In the genomic region with DNA sequence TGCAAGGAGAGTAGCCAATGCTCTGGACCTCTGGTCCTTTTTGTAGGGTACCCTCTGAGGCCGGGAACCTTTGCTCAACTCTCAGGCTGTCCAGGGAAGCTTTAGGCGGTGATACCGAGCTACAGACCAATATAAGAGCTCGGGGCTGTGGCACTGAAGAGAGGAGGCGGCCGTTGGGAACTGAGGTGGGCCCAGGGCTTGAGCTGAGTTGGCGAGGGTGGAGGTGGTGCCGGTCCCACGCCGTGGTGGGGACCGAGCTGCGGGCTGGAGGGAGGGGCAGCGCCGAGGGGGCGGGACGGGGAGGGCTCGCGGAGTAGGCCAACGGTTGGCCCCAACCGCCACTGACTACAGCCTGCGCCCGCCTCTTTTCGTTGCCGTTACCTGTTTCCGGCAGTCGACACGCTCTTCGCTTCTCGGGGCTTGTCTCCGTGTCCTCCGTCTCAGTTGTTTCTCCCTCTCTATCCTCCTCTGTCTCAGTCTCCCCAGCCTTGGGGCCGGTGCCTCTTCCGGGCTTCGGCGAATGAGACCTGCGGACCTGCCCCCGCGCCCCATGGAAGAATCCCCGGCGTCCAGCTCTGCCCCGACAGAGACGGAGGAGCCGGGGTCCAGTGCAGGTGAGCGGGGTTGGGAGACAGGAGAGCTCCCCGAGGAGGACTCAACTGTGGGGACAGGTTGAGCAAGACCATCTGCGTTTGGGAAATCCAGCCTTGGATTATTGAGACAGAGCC, we compare ENCODE assay signal across 1 cellular context.
A peak's percentile ranks its signal among the peaks of the same experiment; 100 is the strongest.
TF ChIP-seq lines count a peak whose summit lies in the region.

A gene with protein sequence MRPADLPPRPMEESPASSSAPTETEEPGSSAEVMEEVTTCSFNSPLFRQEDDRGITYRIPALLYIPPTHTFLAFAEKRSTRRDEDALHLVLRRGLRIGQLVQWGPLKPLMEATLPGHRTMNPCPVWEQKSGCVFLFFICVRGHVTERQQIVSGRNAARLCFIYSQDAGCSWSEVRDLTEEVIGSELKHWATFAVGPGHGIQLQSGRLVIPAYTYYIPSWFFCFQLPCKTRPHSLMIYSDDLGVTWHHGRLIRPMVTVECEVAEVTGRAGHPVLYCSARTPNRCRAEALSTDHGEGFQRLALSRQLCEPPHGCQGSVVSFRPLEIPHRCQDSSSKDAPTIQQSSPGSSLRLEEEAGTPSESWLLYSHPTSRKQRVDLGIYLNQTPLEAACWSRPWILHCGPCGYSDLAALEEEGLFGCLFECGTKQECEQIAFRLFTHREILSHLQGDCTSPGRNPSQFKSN (plus strand): TSS at position 393 of the 728 bp plus-strand sequence. CDS start 128 bp downstream, at position 521.

TF ChIP-seq in GM12878, 131 proteins besides CTCF, POLR2A, EP300 and RAD21 (continues in another document):
- TF ChIP-seq, protein P1, sequence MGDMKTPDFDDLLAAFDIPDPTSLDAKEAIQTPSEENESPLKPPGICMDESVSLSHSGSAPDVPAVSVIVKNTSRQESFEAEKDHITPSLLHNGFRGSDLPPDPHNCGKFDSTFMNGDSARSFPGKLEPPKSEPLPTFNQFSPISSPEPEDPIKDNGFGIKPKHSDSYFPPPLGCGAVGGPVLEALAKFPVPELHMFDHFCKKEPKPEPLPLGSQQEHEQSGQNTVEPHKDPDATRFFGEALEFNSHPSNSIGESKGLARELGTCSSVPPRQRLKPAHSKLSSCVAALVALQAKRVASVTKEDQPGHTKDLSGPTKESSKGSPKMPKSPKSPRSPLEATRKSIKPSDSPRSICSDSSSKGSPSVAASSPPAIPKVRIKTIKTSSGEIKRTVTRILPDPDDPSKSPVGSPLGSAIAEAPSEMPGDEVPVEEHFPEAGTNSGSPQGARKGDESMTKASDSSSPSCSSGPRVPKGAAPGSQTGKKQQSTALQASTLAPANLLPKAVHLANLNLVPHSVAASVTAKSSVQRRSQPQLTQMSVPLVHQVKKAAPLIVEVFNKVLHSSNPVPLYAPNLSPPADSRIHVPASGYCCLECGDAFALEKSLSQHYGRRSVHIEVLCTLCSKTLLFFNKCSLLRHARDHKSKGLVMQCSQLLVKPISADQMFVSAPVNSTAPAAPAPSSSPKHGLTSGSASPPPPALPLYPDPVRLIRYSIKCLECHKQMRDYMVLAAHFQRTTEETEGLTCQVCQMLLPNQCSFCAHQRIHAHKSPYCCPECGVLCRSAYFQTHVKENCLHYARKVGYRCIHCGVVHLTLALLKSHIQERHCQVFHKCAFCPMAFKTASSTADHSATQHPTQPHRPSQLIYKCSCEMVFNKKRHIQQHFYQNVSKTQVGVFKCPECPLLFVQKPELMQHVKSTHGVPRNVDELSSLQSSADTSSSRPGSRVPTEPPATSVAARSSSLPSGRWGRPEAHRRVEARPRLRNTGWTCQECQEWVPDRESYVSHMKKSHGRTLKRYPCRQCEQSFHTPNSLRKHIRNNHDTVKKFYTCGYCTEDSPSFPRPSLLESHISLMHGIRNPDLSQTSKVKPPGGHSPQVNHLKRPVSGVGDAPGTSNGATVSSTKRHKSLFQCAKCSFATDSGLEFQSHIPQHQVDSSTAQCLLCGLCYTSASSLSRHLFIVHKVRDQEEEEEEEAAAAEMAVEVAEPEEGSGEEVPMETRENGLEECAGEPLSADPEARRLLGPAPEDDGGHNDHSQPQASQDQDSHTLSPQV (IDR thresholded peaks at IDR 0.05): no peak
- TF ChIP-seq ZZZ3 (IDR thresholded peaks at IDR 0.05; ENCODE audit: control insufficient read depth, insufficient read length, low read depth) (no peak), KDM1A (IDR thresholded peaks at IDR 0.05; ENCODE audit: borderline replicate concordance) (no peak), BMI1 (IDR thresholded peaks at IDR 0.05; ENCODE audit: borderline replicate concordance) (no peak), NFYA (IDR thresholded peaks at IDR 0.05; ENCODE audit: borderline replicate concordance, low read depth, low read length) (no peak), FOXK2 (IDR thresholded peaks at IDR 0.05) (no peak), RCOR1 (conservative IDR thresholded peaks at IDR 0.05; ENCODE audit: low read depth, low read length) (no peak), ASH2L (IDR thresholded peaks at IDR 0.05; ENCODE audit: borderline replicate concordance, low read depth) (no peak), POU2F2 (IDR thresholded peaks at IDR 0.05; ENCODE audit: borderline replicate concordance, low read depth, low read length) (peak; percentile 52; the same call in 1 of the 3 replicates), NR2F1 (conservative IDR thresholded peaks at IDR 0.05) (no peak), NR2C1 (IDR thresholded peaks at IDR 0.05) (no peak), CREB1 (IDR thresholded peaks at IDR 0.05; ENCODE audit: low read depth) (peak; percentile 57), JUND (IDR thresholded peaks at IDR 0.05; ENCODE audit: low read depth, low read length) (no peak), PAX8 (IDR thresholded peaks at IDR 0.05) (no peak), LARP7 (IDR thresholded peaks at IDR 0.05) (peak; percentile 78; the same call in 1 of the 2 replicates), TCF12 (IDR thresholded peaks at IDR 0.05; ENCODE audit: low read depth, low read length) (peak; percentile 19; the same call in 1 of the 2 replicates), SREBF2 (IDR thresholded peaks at IDR 0.05; ENCODE audit: low read length) (no peak), ZNF207 (IDR thresholded peaks at IDR 0.05; ENCODE audit: borderline replicate concordance) (no peak), IKZF2 (IDR thresholded peaks at IDR 0.05) (no peak), NRF1 (conservative IDR thresholded peaks at IDR 0.05; ENCODE audit: low read depth, low read length) (no peak)
- TF ChIP-seq, protein P2, sequence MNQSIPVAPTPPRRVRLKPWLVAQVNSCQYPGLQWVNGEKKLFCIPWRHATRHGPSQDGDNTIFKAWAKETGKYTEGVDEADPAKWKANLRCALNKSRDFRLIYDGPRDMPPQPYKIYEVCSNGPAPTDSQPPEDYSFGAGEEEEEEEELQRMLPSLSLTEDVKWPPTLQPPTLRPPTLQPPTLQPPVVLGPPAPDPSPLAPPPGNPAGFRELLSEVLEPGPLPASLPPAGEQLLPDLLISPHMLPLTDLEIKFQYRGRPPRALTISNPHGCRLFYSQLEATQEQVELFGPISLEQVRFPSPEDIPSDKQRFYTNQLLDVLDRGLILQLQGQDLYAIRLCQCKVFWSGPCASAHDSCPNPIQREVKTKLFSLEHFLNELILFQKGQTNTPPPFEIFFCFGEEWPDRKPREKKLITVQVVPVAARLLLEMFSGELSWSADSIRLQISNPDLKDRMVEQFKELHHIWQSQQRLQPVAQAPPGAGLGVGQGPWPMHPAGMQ (IDR thresholded peaks at IDR 0.05; ENCODE audit: borderline replicate concordance): no peak
- TF ChIP-seq, protein P3, sequence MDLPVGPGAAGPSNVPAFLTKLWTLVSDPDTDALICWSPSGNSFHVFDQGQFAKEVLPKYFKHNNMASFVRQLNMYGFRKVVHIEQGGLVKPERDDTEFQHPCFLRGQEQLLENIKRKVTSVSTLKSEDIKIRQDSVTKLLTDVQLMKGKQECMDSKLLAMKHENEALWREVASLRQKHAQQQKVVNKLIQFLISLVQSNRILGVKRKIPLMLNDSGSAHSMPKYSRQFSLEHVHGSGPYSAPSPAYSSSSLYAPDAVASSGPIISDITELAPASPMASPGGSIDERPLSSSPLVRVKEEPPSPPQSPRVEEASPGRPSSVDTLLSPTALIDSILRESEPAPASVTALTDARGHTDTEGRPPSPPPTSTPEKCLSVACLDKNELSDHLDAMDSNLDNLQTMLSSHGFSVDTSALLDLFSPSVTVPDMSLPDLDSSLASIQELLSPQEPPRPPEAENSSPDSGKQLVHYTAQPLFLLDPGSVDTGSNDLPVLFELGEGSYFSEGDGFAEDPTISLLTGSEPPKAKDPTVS (IDR thresholded peaks at IDR 0.05; ENCODE audit: low read depth, low read length): no peak
- TF ChIP-seq, protein P4, sequence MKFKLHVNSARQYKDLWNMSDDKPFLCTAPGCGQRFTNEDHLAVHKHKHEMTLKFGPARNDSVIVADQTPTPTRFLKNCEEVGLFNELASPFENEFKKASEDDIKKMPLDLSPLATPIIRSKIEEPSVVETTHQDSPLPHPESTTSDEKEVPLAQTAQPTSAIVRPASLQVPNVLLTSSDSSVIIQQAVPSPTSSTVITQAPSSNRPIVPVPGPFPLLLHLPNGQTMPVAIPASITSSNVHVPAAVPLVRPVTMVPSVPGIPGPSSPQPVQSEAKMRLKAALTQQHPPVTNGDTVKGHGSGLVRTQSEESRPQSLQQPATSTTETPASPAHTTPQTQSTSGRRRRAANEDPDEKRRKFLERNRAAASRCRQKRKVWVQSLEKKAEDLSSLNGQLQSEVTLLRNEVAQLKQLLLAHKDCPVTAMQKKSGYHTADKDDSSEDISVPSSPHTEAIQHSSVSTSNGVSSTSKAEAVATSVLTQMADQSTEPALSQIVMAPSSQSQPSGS (IDR thresholded peaks at IDR 0.05; ENCODE audit: low read length): no peak
- TF ChIP-seq, protein P5, sequence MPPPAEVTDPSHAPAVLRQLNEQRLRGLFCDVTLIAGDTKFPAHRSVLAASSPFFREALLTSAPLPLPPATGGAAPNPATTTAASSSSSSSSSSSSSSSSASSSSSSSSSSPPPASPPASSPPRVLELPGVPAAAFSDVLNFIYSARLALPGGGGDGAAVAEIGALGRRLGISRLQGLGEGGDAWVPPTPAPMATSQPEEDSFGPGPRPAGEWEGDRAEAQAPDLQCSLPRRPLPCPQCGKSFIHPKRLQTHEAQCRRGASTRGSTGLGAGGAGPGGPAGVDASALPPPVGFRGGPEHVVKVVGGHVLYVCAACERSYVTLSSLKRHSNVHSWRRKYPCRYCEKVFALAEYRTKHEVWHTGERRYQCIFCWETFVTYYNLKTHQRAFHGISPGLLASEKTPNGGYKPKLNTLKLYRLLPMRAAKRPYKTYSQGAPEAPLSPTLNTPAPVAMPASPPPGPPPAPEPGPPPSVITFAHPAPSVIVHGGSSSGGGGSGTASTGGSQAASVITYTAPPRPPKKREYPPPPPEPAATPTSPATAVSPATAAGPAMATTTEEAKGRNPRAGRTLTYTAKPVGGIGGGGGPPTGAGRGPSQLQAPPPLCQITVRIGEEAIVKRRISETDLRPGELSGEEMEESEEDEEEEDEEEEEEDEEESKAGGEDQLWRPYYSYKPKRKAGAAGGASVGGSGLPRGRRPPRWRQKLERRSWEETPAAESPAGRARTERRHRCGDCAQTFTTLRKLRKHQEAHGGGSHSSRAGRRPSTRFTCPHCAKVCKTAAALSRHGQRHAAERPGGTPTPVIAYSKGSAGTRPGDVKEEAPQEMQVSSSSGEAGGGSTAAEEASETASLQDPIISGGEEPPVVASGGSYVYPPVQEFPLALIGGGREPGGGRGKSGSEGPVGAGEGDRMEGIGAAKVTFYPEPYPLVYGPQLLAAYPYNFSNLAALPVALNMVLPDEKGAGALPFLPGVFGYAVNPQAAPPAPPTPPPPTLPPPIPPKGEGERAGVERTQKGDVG (CRISPR knock-in tag; IDR thresholded peaks at IDR 0.05): no peak
- TF ChIP-seq, protein P6, sequence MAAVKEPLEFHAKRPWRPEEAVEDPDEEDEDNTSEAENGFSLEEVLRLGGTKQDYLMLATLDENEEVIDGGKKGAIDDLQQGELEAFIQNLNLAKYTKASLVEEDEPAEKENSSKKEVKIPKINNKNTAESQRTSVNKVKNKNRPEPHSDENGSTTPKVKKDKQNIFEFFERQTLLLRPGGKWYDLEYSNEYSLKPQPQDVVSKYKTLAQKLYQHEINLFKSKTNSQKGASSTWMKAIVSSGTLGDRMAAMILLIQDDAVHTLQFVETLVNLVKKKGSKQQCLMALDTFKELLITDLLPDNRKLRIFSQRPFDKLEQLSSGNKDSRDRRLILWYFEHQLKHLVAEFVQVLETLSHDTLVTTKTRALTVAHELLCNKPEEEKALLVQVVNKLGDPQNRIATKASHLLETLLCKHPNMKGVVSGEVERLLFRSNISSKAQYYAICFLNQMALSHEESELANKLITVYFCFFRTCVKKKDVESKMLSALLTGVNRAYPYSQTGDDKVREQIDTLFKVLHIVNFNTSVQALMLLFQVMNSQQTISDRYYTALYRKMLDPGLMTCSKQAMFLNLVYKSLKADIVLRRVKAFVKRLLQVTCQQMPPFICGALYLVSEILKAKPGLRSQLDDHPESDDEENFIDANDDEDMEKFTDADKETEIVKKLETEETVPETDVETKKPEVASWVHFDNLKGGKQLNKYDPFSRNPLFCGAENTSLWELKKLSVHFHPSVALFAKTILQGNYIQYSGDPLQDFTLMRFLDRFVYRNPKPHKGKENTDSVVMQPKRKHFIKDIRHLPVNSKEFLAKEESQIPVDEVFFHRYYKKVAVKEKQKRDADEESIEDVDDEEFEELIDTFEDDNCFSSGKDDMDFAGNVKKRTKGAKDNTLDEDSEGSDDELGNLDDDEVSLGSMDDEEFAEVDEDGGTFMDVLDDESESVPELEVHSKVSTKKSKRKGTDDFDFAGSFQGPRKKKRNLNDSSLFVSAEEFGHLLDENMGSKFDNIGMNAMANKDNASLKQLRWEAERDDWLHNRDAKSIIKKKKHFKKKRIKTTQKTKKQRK (IDR thresholded peaks at IDR 0.05; ENCODE audit: low read depth, low read length): no peak
- TF ChIP-seq, protein P7, sequence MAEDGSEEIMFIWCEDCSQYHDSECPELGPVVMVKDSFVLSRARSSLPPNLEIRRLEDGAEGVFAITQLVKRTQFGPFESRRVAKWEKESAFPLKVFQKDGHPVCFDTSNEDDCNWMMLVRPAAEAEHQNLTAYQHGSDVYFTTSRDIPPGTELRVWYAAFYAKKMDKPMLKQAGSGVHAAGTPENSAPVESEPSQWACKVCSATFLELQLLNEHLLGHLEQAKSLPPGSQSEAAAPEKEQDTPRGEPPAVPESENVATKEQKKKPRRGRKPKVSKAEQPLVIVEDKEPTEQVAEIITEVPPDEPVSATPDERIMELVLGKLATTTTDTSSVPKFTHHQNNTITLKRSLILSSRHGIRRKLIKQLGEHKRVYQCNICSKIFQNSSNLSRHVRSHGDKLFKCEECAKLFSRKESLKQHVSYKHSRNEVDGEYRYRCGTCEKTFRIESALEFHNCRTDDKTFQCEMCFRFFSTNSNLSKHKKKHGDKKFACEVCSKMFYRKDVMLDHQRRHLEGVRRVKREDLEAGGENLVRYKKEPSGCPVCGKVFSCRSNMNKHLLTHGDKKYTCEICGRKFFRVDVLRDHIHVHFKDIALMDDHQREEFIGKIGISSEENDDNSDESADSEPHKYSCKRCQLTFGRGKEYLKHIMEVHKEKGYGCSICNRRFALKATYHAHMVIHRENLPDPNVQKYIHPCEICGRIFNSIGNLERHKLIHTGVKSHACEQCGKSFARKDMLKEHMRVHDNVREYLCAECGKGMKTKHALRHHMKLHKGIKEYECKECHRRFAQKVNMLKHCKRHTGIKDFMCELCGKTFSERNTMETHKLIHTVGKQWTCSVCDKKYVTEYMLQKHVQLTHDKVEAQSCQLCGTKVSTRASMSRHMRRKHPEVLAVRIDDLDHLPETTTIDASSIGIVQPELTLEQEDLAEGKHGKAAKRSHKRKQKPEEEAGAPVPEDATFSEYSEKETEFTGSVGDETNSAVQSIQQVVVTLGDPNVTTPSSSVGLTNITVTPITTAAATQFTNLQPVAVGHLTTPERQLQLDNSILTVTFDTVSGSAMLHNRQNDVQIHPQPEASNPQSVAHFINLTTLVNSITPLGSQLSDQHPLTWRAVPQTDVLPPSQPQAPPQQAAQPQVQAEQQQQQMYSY (CRISPR knock-in tag; IDR thresholded peaks at IDR 0.05): no peak
- TF ChIP-seq, protein P8, sequence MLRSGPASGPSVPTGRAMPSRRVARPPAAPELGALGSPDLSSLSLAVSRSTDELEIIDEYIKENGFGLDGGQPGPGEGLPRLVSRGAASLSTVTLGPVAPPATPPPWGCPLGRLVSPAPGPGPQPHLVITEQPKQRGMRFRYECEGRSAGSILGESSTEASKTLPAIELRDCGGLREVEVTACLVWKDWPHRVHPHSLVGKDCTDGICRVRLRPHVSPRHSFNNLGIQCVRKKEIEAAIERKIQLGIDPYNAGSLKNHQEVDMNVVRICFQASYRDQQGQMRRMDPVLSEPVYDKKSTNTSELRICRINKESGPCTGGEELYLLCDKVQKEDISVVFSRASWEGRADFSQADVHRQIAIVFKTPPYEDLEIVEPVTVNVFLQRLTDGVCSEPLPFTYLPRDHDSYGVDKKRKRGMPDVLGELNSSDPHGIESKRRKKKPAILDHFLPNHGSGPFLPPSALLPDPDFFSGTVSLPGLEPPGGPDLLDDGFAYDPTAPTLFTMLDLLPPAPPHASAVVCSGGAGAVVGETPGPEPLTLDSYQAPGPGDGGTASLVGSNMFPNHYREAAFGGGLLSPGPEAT (IDR thresholded peaks at IDR 0.05; ENCODE audit: low read depth): no peak
